ENCODE assay signal across 1 cellular context in the genomic region with DNA sequence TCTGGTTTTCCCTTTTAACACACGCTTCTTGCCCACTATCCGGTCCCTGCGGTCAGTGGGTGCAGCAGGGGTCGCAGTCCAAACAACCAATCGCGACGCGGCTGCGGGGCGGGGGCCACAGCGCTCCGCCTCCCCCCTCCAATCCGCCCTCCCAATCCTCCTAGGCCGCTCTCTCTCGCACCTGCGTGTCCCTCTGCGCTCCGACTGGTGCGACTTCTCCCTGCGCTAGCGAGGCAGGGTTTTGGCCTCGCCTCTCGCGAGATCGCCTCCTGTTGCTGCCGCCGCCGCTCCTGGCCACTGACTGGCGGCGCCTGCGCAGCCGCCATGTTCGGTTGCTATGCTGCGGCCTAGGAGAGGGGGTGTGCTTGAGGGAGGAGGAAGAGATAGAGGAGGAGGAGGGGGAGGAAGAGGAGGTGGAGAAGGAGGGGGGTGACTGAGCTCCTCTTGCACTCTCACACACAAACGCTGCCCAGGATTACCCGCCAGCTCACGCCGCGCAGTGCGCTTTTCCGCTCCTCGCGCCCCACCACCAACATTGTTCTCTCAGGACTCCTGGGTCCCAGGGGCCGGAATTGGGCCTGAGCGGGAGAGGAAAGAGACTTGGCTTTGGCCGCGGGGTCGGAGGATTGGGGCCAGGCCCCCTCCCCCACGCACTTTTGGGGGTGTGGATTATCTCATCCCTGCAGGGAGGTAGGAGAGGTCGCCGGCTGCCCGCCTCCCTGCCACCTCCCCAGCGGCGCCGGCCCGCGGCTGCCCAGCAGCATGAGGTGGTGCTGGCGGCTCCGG.
A peak's percentile ranks its signal among the peaks of the same experiment; 100 is the strongest.
TF ChIP-seq lines count a peak whose summit lies in the region.

Gene PTPN4 (plus strand): TSS at position 472 of the 786 bp plus-strand sequence. CDS start 49,932 bp downstream, outside the sequence.

TF ChIP-seq in H1, 55 proteins besides CTCF, POLR2A, EP300 and RAD21 (continues in another document):
- TF ChIP-seq SIRT6 (IDR thresholded peaks at IDR 0.05; ENCODE audit: low read length) (no peak), CHD2 (IDR thresholded peaks at IDR 0.05; ENCODE audit: low read length) (peak; percentile 100), RNF2 (IDR thresholded peaks at IDR 0.05; ENCODE audit: borderline replicate concordance, low read depth, low read length, missing control alignments, poor library complexity, severe bottlenecking) (no peak), CEBPB (IDR thresholded peaks at IDR 0.05; ENCODE audit: low read depth, low read length) (no peak), KDM4A (IDR thresholded peaks at IDR 0.05; ENCODE audit: low read depth, low read length, severe bottlenecking) (peak; percentile 98), KDM1A (IDR thresholded peaks at IDR 0.05; ENCODE audit: borderline replicate concordance, low read length) (no peak; the same call in 1 of the 2 replicates), NRF1 (IDR thresholded peaks at IDR 0.05; ENCODE audit: low read depth, low read length) (peak; percentile 87), EGR1 (IDR thresholded peaks at IDR 0.05; ENCODE audit: borderline replicate concordance, low read depth, low read length) (no peak; the same call in 1 of the 2 replicates), ASH2L (IDR thresholded peaks at IDR 0.05; ENCODE audit: low read length) (peak; percentile 95), JUND (IDR thresholded peaks at IDR 0.05; ENCODE audit: low read length) (no peak; the same call in 1 of the 2 replicates), PHF8 (conservative IDR thresholded peaks at IDR 0.05; ENCODE audit: low read depth, low read length) (peak; percentile 81), ZNF274 (IDR thresholded peaks at IDR 0.05; ENCODE audit: borderline replicate concordance, extremely low read depth, low read length) (no peak), SIN3A (conservative IDR thresholded peaks at IDR 0.05 in 1 of 2, IDR thresholded peaks at IDR 0.05 in 1 of 2; ENCODE audit: low read depth in 1 of 2, low read length in 2 of 2) (peak; percentile 31 to 62; a peak in 2 of 4 replicates), BACH1 (IDR thresholded peaks at IDR 0.05; ENCODE audit: low read length) (peak; percentile 36; the same call in 1 of the 2 replicates), CREB1 (IDR thresholded peaks at IDR 0.05) (peak; percentile 75), RBBP5 (IDR thresholded peaks at IDR 0.05; ENCODE audit: borderline replicate concordance, low read depth, low read length) (peak; percentile 91; the same call in 1 of the 2 replicates), RFX5 (IDR thresholded peaks at IDR 0.05; ENCODE audit: borderline replicate concordance, low read depth, low read length) (peak; percentile 73), TCF12 (IDR thresholded peaks at IDR 0.05; ENCODE audit: low read depth, low read length) (no peak), BRCA1 (IDR thresholded peaks at IDR 0.05; ENCODE audit: low read depth, low read length) (peak; percentile 99), CBX8 (IDR thresholded peaks at IDR 0.05; ENCODE audit: borderline replicate concordance, low read depth, low read length) (no peak), RXRA (IDR thresholded peaks at IDR 0.05; ENCODE audit: insufficient read depth, low read depth, low read length) (no peak), YY1 (IDR thresholded peaks at IDR 0.05; ENCODE audit: low read depth, low read length) (peak; percentile 94), ATF3 (IDR thresholded peaks at IDR 0.05; ENCODE audit: insufficient read depth, low read depth, low read length) (no peak), FOSL1 (IDR thresholded peaks at IDR 0.05; ENCODE audit: insufficient read depth, low read depth, low read length) (no peak), CTBP2 (IDR thresholded peaks at IDR 0.05; ENCODE audit: borderline replicate concordance, insufficient read depth, insufficient read length, low read length) (peak; percentile 86), EZH2 (IDR thresholded peaks at IDR 0.05; ENCODE audit: low read depth, low read length, severe bottlenecking) (no peak), CHD1 (IDR thresholded peaks at IDR 0.05; ENCODE audit: low read depth, low read length) (0 out of 2 replicates have a peak, but pooled peaks have one; percentile 49), GABPA (IDR thresholded peaks at IDR 0.05; ENCODE audit: borderline replicate concordance, insufficient read depth, low read length) (no peak), TAF7 (optimal IDR thresholded peaks at IDR 0.05; ENCODE audit: borderline replicate concordance, low read depth, low read length) (peak; percentile 91), SP2 (IDR thresholded peaks at IDR 0.05; ENCODE audit: low read length) (no peak), POLR2AphosphoS5 (IDR thresholded peaks at IDR 0.05; ENCODE audit: low read depth, low read length) (peak; percentile 98), E2F6 (IDR thresholded peaks at IDR 0.05) (peak; percentile 59; the same call in 1 of the 2 replicates), SP1 (IDR thresholded peaks at IDR 0.05; ENCODE audit: low read depth, low read length) (no peak; the same call in 1 of the 2 replicates), HDAC2 (IDR thresholded peaks at IDR 0.05; ENCODE audit: borderline replicate concordance in 1 of 2, low read depth in 2 of 2, low read length in 2 of 2) (peak; percentile 61 to 84; a peak in 3 of 4 replicates), SIX5 (IDR thresholded peaks at IDR 0.05; ENCODE audit: low read depth, low read length) (no peak), CBX5 (IDR thresholded peaks at IDR 0.05; ENCODE audit: low read depth, low read length) (no peak), SUZ12 (IDR thresholded peaks at IDR 0.05; ENCODE audit: low read length) (no peak), TAF1 (IDR thresholded peaks at IDR 0.05; ENCODE audit: low read depth, low read length) (peak; percentile 95), TEAD4 (IDR thresholded peaks at IDR 0.05; ENCODE audit: low read depth, low read length) (no peak), HDAC6 (IDR thresholded peaks at IDR 0.05; ENCODE audit: low read depth, low read length) (no peak), SP4 (IDR thresholded peaks at IDR 0.05; ENCODE audit: low read length) (no peak; the same call in 1 of the 2 replicates), POU5F1 (IDR thresholded peaks at IDR 0.05; ENCODE audit: low read depth, low read length) (no peak), MAFK (IDR thresholded peaks at IDR 0.05; ENCODE audit: low read depth, low read length) (no peak), NANOG (IDR thresholded peaks at IDR 0.05; ENCODE audit: insufficient read depth, low read depth, low read length, poor library complexity, severe bottlenecking) (no peak), BCL11A (IDR thresholded peaks at IDR 0.05; ENCODE audit: low read depth in 2 of 2, low read length in 2 of 2) (no peak), KDM5A (IDR thresholded peaks at IDR 0.05; ENCODE audit: low read length) (no peak), SAP30 (IDR thresholded peaks at IDR 0.05; ENCODE audit: insufficient read depth, insufficient replicate concordance, low read length) (no peak), SRF (IDR thresholded peaks at IDR 0.05; ENCODE audit: low read depth, low read length) (no peak), JUN (IDR thresholded peaks at IDR 0.05; ENCODE audit: low read depth, low read length) (no peak), TBP (IDR thresholded peaks at IDR 0.05; ENCODE audit: low read depth, low read length) (peak; percentile 94)
- TF ChIP-seq, protein P1, sequence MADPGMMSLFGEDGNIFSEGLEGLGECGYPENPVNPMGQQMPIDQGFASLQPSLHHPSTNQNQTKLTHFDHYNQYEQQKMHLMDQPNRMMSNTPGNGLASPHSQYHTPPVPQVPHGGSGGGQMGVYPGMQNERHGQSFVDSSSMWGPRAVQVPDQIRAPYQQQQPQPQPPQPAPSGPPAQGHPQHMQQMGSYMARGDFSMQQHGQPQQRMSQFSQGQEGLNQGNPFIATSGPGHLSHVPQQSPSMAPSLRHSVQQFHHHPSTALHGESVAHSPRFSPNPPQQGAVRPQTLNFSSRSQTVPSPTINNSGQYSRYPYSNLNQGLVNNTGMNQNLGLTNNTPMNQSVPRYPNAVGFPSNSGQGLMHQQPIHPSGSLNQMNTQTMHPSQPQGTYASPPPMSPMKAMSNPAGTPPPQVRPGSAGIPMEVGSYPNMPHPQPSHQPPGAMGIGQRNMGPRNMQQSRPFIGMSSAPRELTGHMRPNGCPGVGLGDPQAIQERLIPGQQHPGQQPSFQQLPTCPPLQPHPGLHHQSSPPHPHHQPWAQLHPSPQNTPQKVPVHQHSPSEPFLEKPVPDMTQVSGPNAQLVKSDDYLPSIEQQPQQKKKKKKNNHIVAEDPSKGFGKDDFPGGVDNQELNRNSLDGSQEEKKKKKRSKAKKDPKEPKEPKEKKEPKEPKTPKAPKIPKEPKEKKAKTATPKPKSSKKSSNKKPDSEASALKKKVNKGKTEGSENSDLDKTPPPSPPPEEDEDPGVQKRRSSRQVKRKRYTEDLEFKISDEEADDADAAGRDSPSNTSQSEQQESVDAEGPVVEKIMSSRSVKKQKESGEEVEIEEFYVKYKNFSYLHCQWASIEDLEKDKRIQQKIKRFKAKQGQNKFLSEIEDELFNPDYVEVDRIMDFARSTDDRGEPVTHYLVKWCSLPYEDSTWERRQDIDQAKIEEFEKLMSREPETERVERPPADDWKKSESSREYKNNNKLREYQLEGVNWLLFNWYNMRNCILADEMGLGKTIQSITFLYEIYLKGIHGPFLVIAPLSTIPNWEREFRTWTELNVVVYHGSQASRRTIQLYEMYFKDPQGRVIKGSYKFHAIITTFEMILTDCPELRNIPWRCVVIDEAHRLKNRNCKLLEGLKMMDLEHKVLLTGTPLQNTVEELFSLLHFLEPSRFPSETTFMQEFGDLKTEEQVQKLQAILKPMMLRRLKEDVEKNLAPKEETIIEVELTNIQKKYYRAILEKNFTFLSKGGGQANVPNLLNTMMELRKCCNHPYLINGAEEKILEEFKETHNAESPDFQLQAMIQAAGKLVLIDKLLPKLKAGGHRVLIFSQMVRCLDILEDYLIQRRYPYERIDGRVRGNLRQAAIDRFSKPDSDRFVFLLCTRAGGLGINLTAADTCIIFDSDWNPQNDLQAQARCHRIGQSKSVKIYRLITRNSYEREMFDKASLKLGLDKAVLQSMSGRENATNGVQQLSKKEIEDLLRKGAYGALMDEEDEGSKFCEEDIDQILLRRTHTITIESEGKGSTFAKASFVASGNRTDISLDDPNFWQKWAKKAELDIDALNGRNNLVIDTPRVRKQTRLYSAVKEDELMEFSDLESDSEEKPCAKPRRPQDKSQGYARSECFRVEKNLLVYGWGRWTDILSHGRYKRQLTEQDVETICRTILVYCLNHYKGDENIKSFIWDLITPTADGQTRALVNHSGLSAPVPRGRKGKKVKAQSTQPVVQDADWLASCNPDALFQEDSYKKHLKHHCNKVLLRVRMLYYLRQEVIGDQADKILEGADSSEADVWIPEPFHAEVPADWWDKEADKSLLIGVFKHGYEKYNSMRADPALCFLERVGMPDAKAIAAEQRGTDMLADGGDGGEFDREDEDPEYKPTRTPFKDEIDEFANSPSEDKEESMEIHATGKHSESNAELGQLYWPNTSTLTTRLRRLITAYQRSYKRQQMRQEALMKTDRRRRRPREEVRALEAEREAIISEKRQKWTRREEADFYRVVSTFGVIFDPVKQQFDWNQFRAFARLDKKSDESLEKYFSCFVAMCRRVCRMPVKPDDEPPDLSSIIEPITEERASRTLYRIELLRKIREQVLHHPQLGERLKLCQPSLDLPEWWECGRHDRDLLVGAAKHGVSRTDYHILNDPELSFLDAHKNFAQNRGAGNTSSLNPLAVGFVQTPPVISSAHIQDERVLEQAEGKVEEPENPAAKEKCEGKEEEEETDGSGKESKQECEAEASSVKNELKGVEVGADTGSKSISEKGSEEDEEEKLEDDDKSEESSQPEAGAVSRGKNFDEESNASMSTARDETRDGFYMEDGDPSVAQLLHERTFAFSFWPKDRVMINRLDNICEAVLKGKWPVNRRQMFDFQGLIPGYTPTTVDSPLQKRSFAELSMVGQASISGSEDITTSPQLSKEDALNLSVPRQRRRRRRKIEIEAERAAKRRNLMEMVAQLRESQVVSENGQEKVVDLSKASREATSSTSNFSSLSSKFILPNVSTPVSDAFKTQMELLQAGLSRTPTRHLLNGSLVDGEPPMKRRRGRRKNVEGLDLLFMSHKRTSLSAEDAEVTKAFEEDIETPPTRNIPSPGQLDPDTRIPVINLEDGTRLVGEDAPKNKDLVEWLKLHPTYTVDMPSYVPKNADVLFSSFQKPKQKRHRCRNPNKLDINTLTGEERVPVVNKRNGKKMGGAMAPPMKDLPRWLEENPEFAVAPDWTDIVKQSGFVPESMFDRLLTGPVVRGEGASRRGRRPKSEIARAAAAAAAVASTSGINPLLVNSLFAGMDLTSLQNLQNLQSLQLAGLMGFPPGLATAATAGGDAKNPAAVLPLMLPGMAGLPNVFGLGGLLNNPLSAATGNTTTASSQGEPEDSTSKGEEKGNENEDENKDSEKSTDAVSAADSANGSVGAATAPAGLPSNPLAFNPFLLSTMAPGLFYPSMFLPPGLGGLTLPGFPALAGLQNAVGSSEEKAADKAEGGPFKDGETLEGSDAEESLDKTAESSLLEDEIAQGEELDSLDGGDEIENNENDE (IDR thresholded peaks at IDR 0.05; ENCODE audit: insufficient replicate concordance, low read length) = no peak
- TF ChIP-seq, protein P2, sequence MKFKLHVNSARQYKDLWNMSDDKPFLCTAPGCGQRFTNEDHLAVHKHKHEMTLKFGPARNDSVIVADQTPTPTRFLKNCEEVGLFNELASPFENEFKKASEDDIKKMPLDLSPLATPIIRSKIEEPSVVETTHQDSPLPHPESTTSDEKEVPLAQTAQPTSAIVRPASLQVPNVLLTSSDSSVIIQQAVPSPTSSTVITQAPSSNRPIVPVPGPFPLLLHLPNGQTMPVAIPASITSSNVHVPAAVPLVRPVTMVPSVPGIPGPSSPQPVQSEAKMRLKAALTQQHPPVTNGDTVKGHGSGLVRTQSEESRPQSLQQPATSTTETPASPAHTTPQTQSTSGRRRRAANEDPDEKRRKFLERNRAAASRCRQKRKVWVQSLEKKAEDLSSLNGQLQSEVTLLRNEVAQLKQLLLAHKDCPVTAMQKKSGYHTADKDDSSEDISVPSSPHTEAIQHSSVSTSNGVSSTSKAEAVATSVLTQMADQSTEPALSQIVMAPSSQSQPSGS (IDR thresholded peaks at IDR 0.05; ENCODE audit: low read length) = peak; percentile 67; the same call in 1 of the 2 replicates
- TF ChIP-seq, protein P3, sequence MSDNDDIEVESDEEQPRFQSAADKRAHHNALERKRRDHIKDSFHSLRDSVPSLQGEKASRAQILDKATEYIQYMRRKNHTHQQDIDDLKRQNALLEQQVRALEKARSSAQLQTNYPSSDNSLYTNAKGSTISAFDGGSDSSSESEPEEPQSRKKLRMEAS (IDR thresholded peaks at IDR 0.05) = peak; percentile 89
- TF ChIP-seq, protein P4, sequence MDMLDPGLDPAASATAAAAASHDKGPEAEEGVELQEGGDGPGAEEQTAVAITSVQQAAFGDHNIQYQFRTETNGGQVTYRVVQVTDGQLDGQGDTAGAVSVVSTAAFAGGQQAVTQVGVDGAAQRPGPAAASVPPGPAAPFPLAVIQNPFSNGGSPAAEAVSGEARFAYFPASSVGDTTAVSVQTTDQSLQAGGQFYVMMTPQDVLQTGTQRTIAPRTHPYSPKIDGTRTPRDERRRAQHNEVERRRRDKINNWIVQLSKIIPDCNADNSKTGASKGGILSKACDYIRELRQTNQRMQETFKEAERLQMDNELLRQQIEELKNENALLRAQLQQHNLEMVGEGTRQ (IDR thresholded peaks at IDR 0.05; ENCODE audit: low read length) = no peak; the same call in 1 of the 2 replicates
